9 cellular contexts compared by ENCODE assay signal in the genomic region with DNA sequence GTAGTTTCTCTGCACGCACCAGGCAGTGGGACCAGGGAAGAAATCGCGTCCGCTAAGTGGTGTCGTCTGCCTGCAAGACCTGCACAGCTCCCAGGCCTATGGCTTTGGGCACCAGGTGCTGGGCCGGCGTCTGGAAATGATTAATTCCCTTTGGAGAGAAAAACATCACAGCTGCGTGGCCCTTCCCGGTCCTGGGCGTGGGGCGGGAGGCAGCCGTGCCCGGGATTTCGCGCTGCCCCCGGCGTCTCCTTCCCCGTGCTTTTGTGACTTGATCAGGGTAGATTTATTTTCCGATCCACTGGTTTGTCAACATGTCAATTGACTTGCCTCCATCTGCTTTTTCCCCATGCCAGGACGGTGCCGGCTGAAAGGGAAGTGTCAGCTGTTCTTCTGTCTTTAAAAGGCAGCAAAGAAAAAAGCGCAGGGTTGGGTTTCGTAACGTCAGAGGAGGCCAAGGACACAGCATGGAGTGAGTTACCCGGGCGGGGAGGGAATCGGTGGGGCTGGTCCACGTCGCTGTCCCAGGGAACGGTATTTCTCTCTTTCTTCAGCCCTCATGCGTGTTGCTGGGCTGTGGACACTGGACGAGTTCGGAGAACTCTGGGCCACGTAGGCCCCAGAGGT.
DNase-seq lines count a peak whose midpoint lies in the region; ATAC-seq and TF ChIP-seq lines count a peak whose summit lies in the region.
"Had no signal": no experiment of that assay in that cellular context is flagged by ENCODE, and none has a peak within 500 bp of the region (broad histone marks: within the 10 kb centered on the region; RNA-seq: fewer than 3 reads in every experiment).

No MANE protein-coding gene starts in this region.

- in situ Hi-C loops in GM13976 (cut with MboI; ENCODE audit: low sequenced_read_pairs, unreplicated experiment): loop anchor here (25.0 kb wide), 1 partner anchor 368 kb away; a partner anchor contains a TSS

- no peak for TF ChIP-seq EP300 in gastroesophageal sphincter (IDR thresholded peaks at IDR 0.05)

- H3K27me3 ChIP-seq in gastroesophageal sphincter: peaks cover 6% of the 10 kb centered on the region

- H3K36me3 ChIP-seq in gastroesophageal sphincter: no peaks in the 10 kb centered on the region

- intact Hi-C loops in sciatic nerve (cut with DNase I): no loop called here

- ATAC-seq in gastroesophageal sphincter (peak; percentile 35), sciatic nerve (peak; percentile 43), HG02885 (IDR thresholded peaks at IDR 0.05; ENCODE audit: poor library complexity, unreplicated experiment) (no peak)

- TF ChIP-seq POLR2A in gastroesophageal sphincter (IDR thresholded peaks at IDR 0.05): no peak

- peak; percentile 74 for DNase-seq in LHCN-M2 (ENCODE audit: low read depth)
- peak; percentile 70 for DNase-seq in SHP77 treated with DMSO at 0.1 percent for 48 hours (lab: John Stamatoyannopoulos, UW)
- DNase-seq in sciatic nerve (ENCODE audit: low spot score): peak; percentile 59
- no peak for DNase-seq in stimulated activated CD4-positive, alpha-beta T cell treated with anti-CD3 and anti-CD28 coated beads, Interleukin-1b, Interleukin-23, amount 100 ng/mL, for 48 hours
- DNase-seq in stimulated activated naive CD4-positive, alpha-beta T cell treated with Interleukin-2 at 50 U/mL for 16 hours (lab: John Stamatoyannopoulos, UW): no peak
- no peak for DNase-seq in GM13976 (ENCODE audit: low spot score)
- DNase-seq: effector memory CD4-positive, alpha-beta T cell had no signal

- H3K4me1 ChIP-seq in gastroesophageal sphincter: no peaks in the 10 kb centered on the region

- TF ChIP-seq CTCF in gastroesophageal sphincter (IDR thresholded peaks at IDR 0.05) (no peak), GM13976 (IDR thresholded peaks at IDR 0.05; ENCODE audit: borderline replicate concordance, control extremely low read depth, extremely low read depth, insufficient read depth, missing control alignments) (no peak)

- H3K9me3 ChIP-seq in gastroesophageal sphincter: peaks cover 0 to under 1% (median 0%) of the 10 kb centered on the region in 3 donors

- WGBS in gastroesophageal sphincter (ENCODE audit: low coverage in 1 of 2), 2 donors: 83% methylated on average over 11 of the region's 34 CpGs; no CpG with 5 or more reads in 1 of the 2 donors

- no peak overlapping the region for H3K4me3 ChIP-seq in gastroesophageal sphincter

- H3K27ac ChIP-seq in gastroesophageal sphincter: no peak overlapping the region

Comparison
In these comparisons a context has a peak if more than half of its experiments do, and no peak if none do; other contexts are left out.
1. DNase-seq: peak in LHCN-M2 (single experiment), SHP77 treated with DMSO at 0.1 percent for 48 hours (single experiment) and sciatic nerve (single experiment); none in stimulated activated CD4-positive, alpha-beta T cell treated with anti-CD3 and anti-CD28 coated beads, Interleukin-1b, Interleukin-23, amount 100 ng/mL, for 48 hours (single experiment), stimulated activated naive CD4-positive, alpha-beta T cell treated with Interleukin-2 at 50 U/mL for 16 hours (single experiment) and GM13976 (single experiment).